In the genomic region with DNA sequence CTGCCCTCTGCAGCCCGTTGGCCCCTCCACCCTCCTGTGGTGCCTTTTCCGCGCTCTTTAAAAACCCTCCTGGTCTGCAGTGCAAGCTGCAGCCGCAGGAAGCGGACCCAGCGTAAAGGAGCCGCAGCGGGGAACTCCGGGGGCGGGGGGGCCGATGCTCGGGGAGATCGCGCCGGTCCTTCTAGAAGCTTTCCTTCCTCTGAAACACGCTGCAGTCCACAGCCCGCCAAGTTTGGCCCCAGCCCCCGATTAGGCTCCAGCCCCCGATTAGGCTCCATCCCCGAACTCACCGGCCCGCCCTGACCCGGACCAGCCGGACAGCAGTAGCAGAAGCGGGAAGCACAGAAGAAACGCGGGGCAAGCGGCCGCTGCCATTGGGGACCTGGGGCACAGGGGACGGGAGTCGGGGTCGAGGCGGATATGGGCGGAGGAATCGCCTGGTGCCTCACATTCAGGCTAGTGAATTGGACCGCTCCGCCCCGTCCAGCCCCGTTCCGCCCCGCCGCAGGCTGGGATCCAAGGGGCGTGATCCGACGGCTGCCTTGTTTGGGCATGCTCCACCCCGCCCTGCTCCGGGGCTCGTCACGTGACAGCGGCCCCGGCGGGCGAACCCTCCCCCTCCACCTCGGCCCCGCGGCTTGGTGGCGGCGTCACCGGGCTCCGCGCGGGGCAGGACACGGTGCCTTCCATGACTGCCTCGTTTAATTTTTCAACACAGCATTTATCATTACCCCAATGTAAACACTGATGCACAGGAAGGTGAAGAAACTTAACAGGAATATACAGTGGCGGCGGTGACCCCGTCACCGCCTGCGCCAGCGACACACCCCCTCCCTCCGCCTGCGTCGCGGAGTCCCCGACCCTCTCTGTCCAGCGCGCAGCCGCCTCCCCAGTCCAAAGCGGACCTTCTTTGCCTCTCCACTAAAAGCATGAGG, we compare ENCODE assay signal across 8 cellular contexts. TPM values are rescaled to one million over a fixed set of nuclear protein-coding genes. Genes with fewer than 3 reads are reported as not detected.
DNase-seq lines count a peak whose midpoint lies in the region; ATAC-seq and TF ChIP-seq lines count a peak whose summit lies in the region.

No MANE protein-coding gene starts in this region.

- H2BK120ac ChIP-seq in trophoblast cell (ENCODE audit: insufficient read depth, low read length, poor library complexity), result no peak overlapping the region

- no peak overlapping the region for H4K12ac ChIP-seq in trophoblast cell (ENCODE audit: low read depth, low read length)

- POLR2A ChIA-PET in GM10248 (lab: Yijun Ruan, JAX), result interaction anchor here (0.6 kb wide), 1 partner anchor 1081 kb away, joined by 4 read pairs; no protein-coding TSS in a partner anchor

- H3K18ac ChIP-seq in trophoblast cell (ENCODE audit: low read length), result no peak overlapping the region

- H3K9ac ChIP-seq in SU-DHL-6 (ENCODE audit: low read length) (peak overlapping the region; percentile 73), trophoblast cell (ENCODE audit: low read length) (no peak overlapping the region)

- H3K27me3 ChIP-seq in SU-DHL-6 (ENCODE audit: low read length), result no peaks in the 10 kb centered on the region
- H3K27me3 ChIP-seq in heart left ventricle, result peaks cover 0 to 70% (median 23%) of the 10 kb centered on the region in 9 donors
- H3K27me3 ChIP-seq in trophoblast cell (ENCODE audit: insufficient read depth, low read length), result peaks cover 8% of the 10 kb centered on the region
- peaks cover 0 to 88% of the 10 kb centered on the region in 2 donors for H3K27me3 ChIP-seq in tibial nerve

- H3K9me3 ChIP-seq in SU-DHL-6 (ENCODE audit: insufficient read depth, low read length) (no peaks in the 10 kb centered on the region), heart left ventricle (no peaks in the 10 kb centered on the region), trophoblast cell (ENCODE audit: insufficient read depth, low read depth, low read length) (peaks cover 9% of the 10 kb centered on the region), tibial nerve (peaks cover 0 to 4% (median 0%) of the 10 kb centered on the region in 4 donors)

- H3K9me2 ChIP-seq in SU-DHL-6 (replicated peaks; ENCODE audit: insufficient read depth, low read length), result no peaks in the 10 kb centered on the region

- no peaks in the 10 kb centered on the region for H4K20me1 ChIP-seq in SU-DHL-6 (ENCODE audit: low read depth, low read length)

- H3K23ac ChIP-seq in trophoblast cell (ENCODE audit: low read length), result no peak overlapping the region

- H3K14ac ChIP-seq in trophoblast cell (ENCODE audit: low read length), result no peak overlapping the region

- H2AFZ ChIP-seq in SU-DHL-6 (ENCODE audit: low read depth, low read length, severe bottlenecking), result peak overlapping the region; percentile 89
- peak overlapping the region; percentile 61 for H2AFZ ChIP-seq in trophoblast cell (ENCODE audit: insufficient read depth, low read length, poor library complexity)

- 1 to 2% (median 1%) methylated on average over 39 to 79 of the region's 79 CpGs for WGBS in heart left ventricle, 4 donors
- WGBS in trophoblast cell (ENCODE audit: extremely low coverage, insufficient coverage, insufficient read length), result no CpG with 5 or more reads among the region's 79 CpGs
- 2 to 3% methylated on average over 64 to 67 of the region's 79 CpGs for WGBS in tibial nerve, 2 donors

- TF ChIP-seq CTCF in GM10248 (IDR thresholded peaks at IDR 0.05; ENCODE audit: control extremely low read depth, extremely low read depth, low read depth, missing control alignments) (no peak), SU-DHL-6 (IDR thresholded peaks at IDR 0.05; ENCODE audit: insufficient read depth, low read length, poor library complexity, severe bottlenecking) (no peak), heart left ventricle (IDR thresholded peaks at IDR 0.05) (no peak), tibial nerve (IDR thresholded peaks at IDR 0.05) (no peak)

- H2BK12ac ChIP-seq in trophoblast cell (ENCODE audit: low read length), result no peak overlapping the region

- H3K4me1 ChIP-seq in heart left ventricle, result peaks cover 0 to 16% (median 8%) of the 10 kb centered on the region in 12 donors
- H3K4me1 ChIP-seq in trophoblast cell (ENCODE audit: control insufficient read depth in 1 of 2, insufficient read depth in 2 of 2, low read length in 2 of 2), result peaks cover 3% of the 10 kb centered on the region in 2 experiments
- H3K4me1 ChIP-seq in tibial nerve, result peaks cover 0 to 17% (median 11%) of the 10 kb centered on the region in 4 donors

- no peak overlapping the region for H2AK5ac ChIP-seq in trophoblast cell (ENCODE audit: low read length)

- peak; percentile 88 for DNase-seq in GM10248 (ENCODE audit: extremely low spot score)
- peak; percentile 91 for DNase-seq in NCI-H1105 treated with DMSO at 0.1 percent for 48 hours (lab: John Stamatoyannopoulos, UW)
- peak; percentile 76 for DNase-seq in activated naive CD8-positive, alpha-beta T cell treated with anti-CD3 and anti-CD28 coated beads, Interleukin-2, amount 50 U/mL, for 16 hours (ENCODE audit: low read depth, low spot score)
- DNase-seq in heart left ventricle, result peak; percentile 93 to 96 (median 94)
- peak; percentile 84 to 92 for DNase-seq in trophoblast cell
- peak; percentile 69 to 80 for DNase-seq in tibial nerve (ENCODE audit: low spot score in 2 of 2)

- H4K91ac ChIP-seq in trophoblast cell (ENCODE audit: low read depth, low read length), result no peak overlapping the region

- H3K4ac ChIP-seq in trophoblast cell (ENCODE audit: low read depth, low read length), result no peak overlapping the region

- ATAC-seq in HG02642 (IDR thresholded peaks at IDR 0.05; ENCODE audit: poor library complexity, unreplicated experiment) (peak; percentile 76), heart left ventricle (peak; percentile 98 to 100 (median 99))

- intact Hi-C loops in heart left ventricle (cut with DNase I), result loop anchor here in 3 of 10 donors (2.0 to 5.0 kb wide), 3 partner anchors 38 to 458 kb away; partner anchors contain the start of gene PPIL4 (in 1 of the 3)

- H3F3A ChIP-seq in SU-DHL-6 (ENCODE audit: insufficient read depth), result no peaks in the 10 kb centered on the region

- peak overlapping the region; percentile 78 for H3K4me3 ChIP-seq in SU-DHL-6 (ENCODE audit: insufficient read depth, low read length, poor library complexity, severe bottlenecking)
- peak overlapping the region; percentile 40 to 84 (median 64) for H3K4me3 ChIP-seq in heart left ventricle
- peak overlapping the region; percentile 75 for H3K4me3 ChIP-seq in trophoblast cell (ENCODE audit: low read depth, low read length)
- peak overlapping the region; percentile 29 to 54 (median 52) for H3K4me3 ChIP-seq in tibial nerve

- H3K4me2 ChIP-seq in SU-DHL-6 (ENCODE audit: low read depth, low read length, poor library complexity, severe bottlenecking) (peak overlapping the region; percentile 72), trophoblast cell (ENCODE audit: low read length) (peak overlapping the region; percentile 92)

- H4K8ac ChIP-seq in trophoblast cell (ENCODE audit: low read depth, low read length), result peak overlapping the region; percentile 25

- no peaks in the 10 kb centered on the region for H3K36me3 ChIP-seq in SU-DHL-6 (ENCODE audit: low read length)
- H3K36me3 ChIP-seq in heart left ventricle, result no peaks in the 10 kb centered on the region
- no peaks in the 10 kb centered on the region for H3K36me3 ChIP-seq in trophoblast cell (ENCODE audit: control insufficient read depth in 1 of 2, insufficient read depth in 2 of 2, low read length in 2 of 2)
- no peaks in the 10 kb centered on the region for H3K36me3 ChIP-seq in tibial nerve

- peak in 1 of 2 donors; percentile 42 for TF ChIP-seq EP300 in tibial nerve (IDR thresholded peaks at IDR 0.05)

- H3K79me2 ChIP-seq in SU-DHL-6 (ENCODE audit: insufficient read depth, low read length) (no peaks in the 10 kb centered on the region), trophoblast cell (ENCODE audit: control insufficient read depth, insufficient read depth, low read length, poor library complexity) (no peaks in the 10 kb centered on the region)

- TF ChIP-seq POLR2A in heart left ventricle (IDR thresholded peaks at IDR 0.05) (no peak), tibial nerve (IDR thresholded peaks at IDR 0.05) (no peak)

- H2BK5ac ChIP-seq in trophoblast cell (ENCODE audit: low read depth, low read length, poor library complexity), result no peak overlapping the region

- peak overlapping the region; percentile 73 for H3K27ac ChIP-seq in SU-DHL-6 (ENCODE audit: low read depth, low read length)
- H3K27ac ChIP-seq in heart left ventricle, result peak overlapping the region in 3 of 12 donors; percentile 31 to 54 (median 42)
- H3K27ac ChIP-seq in trophoblast cell (ENCODE audit: low read depth, low read length), result no peak overlapping the region
- H3K27ac ChIP-seq in tibial nerve, result no peak overlapping the region

- no peaks in the 10 kb centered on the region for H3K79me1 ChIP-seq in trophoblast cell (ENCODE audit: low read length)

- CTCF ChIA-PET in GM10248 (lab: Yijun Ruan, JAX), result interaction anchor here (0.9 to 2.5 kb wide), 2 partner anchors 11 to 813 kb away, joined by 3 to 6 read pairs; no protein-coding TSS in a partner anchor

RNA-seq across cellular contexts. Expression of gene RAET1L, which starts 20.3 kb away (rescaled TPM):
- not detected for total RNA-seq in heart left ventricle
- not detected for polyA plus RNA-seq in heart left ventricle
- not detected in 2 replicates for polyA plus RNA-seq in trophoblast cell (2013)
- not detected for total RNA-seq in tibial nerve

RNA-seq across cellular contexts. Expression of gene ULBP1, which starts 41.3 kb away (rescaled TPM):
- total RNA-seq in heart left ventricle (under 1 TPM; 0.10 to 0.52 (median 0.25) TPM), tibial nerve (under 1 TPM in 1 of 4 donors, not detected in 3; 0.21 TPM)
- polyA plus RNA-seq in heart left ventricle, result under 1 TPM; 0.11 to 0.33 TPM
- polyA plus RNA-seq in trophoblast cell (2013), result 0.48 and 0.58 TPM in 2 replicates
